ENCODE assay signal across 21 cellular contexts in genomic region chr7:50504646-50505546, GRCh38. TPM values are rescaled to one million over a fixed set of nuclear protein-coding genes. Genes with fewer than 3 reads are reported as not detected.
DNase-seq lines count a peak whose midpoint lies in the region; ATAC-seq, FAIRE-seq and TF ChIP-seq lines count a peak whose summit lies in the region.
"Had no signal": no experiment of that assay in that cellular context is flagged by ENCODE, and none has a peak within 500 bp of the region (broad histone marks: within the 10 kb centered on the region; RNA-seq: fewer than 3 reads in every experiment).

No MANE protein-coding gene starts in this region.

- H4K5ac ChIP-seq in H1 (ENCODE audit: insufficient read length, low read depth, low read length): no peak overlapping the region

- CTCF ChIA-PET in H1 (lab: Charles Lee; ENCODE audit: partially characterized antibody): interaction anchor here (0.6 to 2.9 kb wide), 5 partner anchors 8 to 1475 kb away, joined by 3 to 8 read pairs (median 3); no protein-coding TSS in a partner anchor
- CTCF ChIA-PET in PC-9 (lab: Charles Lee): no interaction called here
- CTCF ChIA-PET in naive thymus-derived CD4-positive, alpha-beta T cell (lab: Charles Lee): no interaction called here

- peaks cover 5 to 13% (median 10%) of the 10 kb centered on the region in 5 donors for H3K27me3 Mint-ChIP-seq in naive thymus-derived CD4-positive, alpha-beta T cell

- H3K23me2 ChIP-seq in H1 (ENCODE audit: low read depth, low read length): no peaks in the 10 kb centered on the region

- no peaks in the 10 kb centered on the region for H3K9me2 ChIP-seq in PC-9 (ENCODE audit: insufficient read depth)

- no peaks in the 10 kb centered on the region; a peak in 2 of 7 replicates for H3K27me3 ChIP-seq in H1 (replicated peaks in 1 of 4; ENCODE audit: control insufficient read depth in 3 of 4, extremely low read depth in 1 of 4, insufficient read depth in 3 of 4, low read length in 3 of 4)
- H3K27me3 ChIP-seq in upper lobe of right lung: no peaks in the 10 kb centered on the region
- H3K27me3 ChIP-seq in PC-9 (ENCODE audit: insufficient read depth, low read depth): no peaks in the 10 kb centered on the region
- no peaks in the 10 kb centered on the region for H3K27me3 ChIP-seq in naive thymus-derived CD4-positive, alpha-beta T cell (ENCODE audit: control insufficient read depth in 2 of 2, insufficient read depth in 2 of 2, low read length in 2 of 2)

- H3K4me1 ChIP-seq in H1 (replicated peaks in 1 of 4; ENCODE audit: control insufficient read depth in 3 of 4, insufficient read depth in 4 of 4, low read length in 3 of 4) (no peaks in the 10 kb centered on the region), upper lobe of right lung (no peaks in the 10 kb centered on the region), PC-9 (replicated peaks; ENCODE audit: insufficient read depth) (peaks cover 8% of the 10 kb centered on the region; the same call in 1 of the 2 replicates)
- no peaks in the 10 kb centered on the region for H3K4me1 ChIP-seq in naive thymus-derived CD4-positive, alpha-beta T cell (ENCODE audit: control insufficient read depth in 2 of 2, insufficient read depth in 2 of 2, low read length in 2 of 2)

- no peak overlapping the region for H3K4me3 Mint-ChIP-seq in naive thymus-derived CD4-positive, alpha-beta T cell

- POLR2A ChIA-PET in H1 (lab: Charles Lee; ENCODE audit: partially characterized antibody): no interaction called here
- POLR2A ChIA-PET in PC-9 (lab: Charles Lee; ENCODE audit: unreplicated experiment): interaction anchor here (0.6 kb wide), 1 partner anchor 52 kb away, joined by 5 read pairs; no protein-coding TSS in a partner anchor
- POLR2A ChIA-PET in naive thymus-derived CD4-positive, alpha-beta T cell (lab: Charles Lee): no interaction called here

- H3K9ac ChIP-seq in H1 (replicated peaks in 1 of 4; ENCODE audit: extremely low read depth in 1 of 4, low read depth in 3 of 4, low read length in 3 of 4): no peak overlapping the region

- no peak overlapping the region for H4K91ac ChIP-seq in H1 (replicated peaks; ENCODE audit: insufficient read length, low read length)

- no peak overlapping the region for H2BK20ac ChIP-seq in H1 (ENCODE audit: low read length)

- H3K27ac ChIP-seq in H1 (ENCODE audit: low read depth, low read length): no peak overlapping the region
- no peak overlapping the region for H3K27ac ChIP-seq in upper lobe of right lung
- H3K27ac ChIP-seq in PC-9: no peak overlapping the region
- no peak overlapping the region for H3K27ac ChIP-seq in naive thymus-derived CD4-positive, alpha-beta T cell (ENCODE audit: low read depth, low read length)
- H3K27ac ChIP-seq: 22Rv1, C4-2B had no signal

- H3K4ac ChIP-seq in H1 (replicated peaks; ENCODE audit: insufficient read length, low read depth, low read length): no peak overlapping the region

- no peaks in the 10 kb centered on the region for H3K9me3 Mint-ChIP-seq in naive thymus-derived CD4-positive, alpha-beta T cell

- peaks cover 0 to 4% (median 0%) of the 10 kb centered on the region in 7 donors for H3K4me1 Mint-ChIP-seq in naive thymus-derived CD4-positive, alpha-beta T cell

- intact Hi-C loops in upper lobe of right lung (cut with DNase I): no loop called here
- intact Hi-C loops in PC-9 (cut with micrococcal nuclease; ENCODE audit: unreplicated experiment): no loop called here
- intact Hi-C loops in naive thymus-derived CD4-positive, alpha-beta T cell (cut with micrococcal nuclease): no loop called here

- H3K9me3 ChIP-seq in H1 (ENCODE audit: insufficient read depth in 2 of 2, low read depth in 1 of 2, low read length in 1 of 2) (no peaks in the 10 kb centered on the region), upper lobe of right lung (no peaks in the 10 kb centered on the region), PC-9 (ENCODE audit: insufficient read depth, low read depth) (no peaks in the 10 kb centered on the region)
- H3K9me3 ChIP-seq in naive thymus-derived CD4-positive, alpha-beta T cell (ENCODE audit: control insufficient read depth in 2 of 3, low read length in 3 of 3): no peaks in the 10 kb centered on the region

- BruUV-seq in PC-9 (replicated peaks; lab: Mats Ljungman, UMichigan): no TSS peak

- H3K4me2 ChIP-seq in H1 (ENCODE audit: insufficient read depth in 1 of 2, low read depth in 2 of 2, low read length in 2 of 2) (no peak overlapping the region), PC-9 (no peak overlapping the region)

- no peaks in the 10 kb centered on the region for H3K79me1 ChIP-seq in H1 (ENCODE audit: low read depth, low read length)

- no peak for TF ChIP-seq CTCF in H1 (IDR thresholded peaks at IDR 0.05; ENCODE audit: control extremely low read depth in 1 of 3, insufficient read depth in 1 of 3, low read depth in 1 of 3, low read length in 3 of 3)
- TF ChIP-seq CTCF in upper lobe of right lung (IDR thresholded peaks at IDR 0.05): no peak
- TF ChIP-seq CTCF in PC-9 (conservative IDR thresholded peaks at IDR 0.05): no peak

- ATAC-seq in upper lobe of right lung: peak; percentile 15
- no peak for ATAC-seq in naive thymus-derived CD4-positive, alpha-beta T cell
- ATAC-seq: HCT116, PC-3, Right ventricle myocardium inferior had no signal

- H3K14ac ChIP-seq in H1 (ENCODE audit: insufficient read length): no peak overlapping the region

- TF ChIP-seq RAD21 in H1 (IDR thresholded peaks at IDR 0.05 in 1 of 2, conservative IDR thresholded peaks at IDR 0.05 in 1 of 2; ENCODE audit: low read depth in 2 of 2, low read length in 2 of 2): no peak

- no peak for TF ChIP-seq POLR2A in H1 (IDR thresholded peaks at IDR 0.05; ENCODE audit: control extremely low read depth in 1 of 2, low read depth in 2 of 2, low read length in 2 of 2)

- H3K79me2 ChIP-seq in H1 (ENCODE audit: control insufficient read depth in 1 of 2, insufficient read depth in 2 of 2, low read length in 2 of 2) (no peaks in the 10 kb centered on the region), PC-9 (ENCODE audit: low read depth) (no peaks in the 10 kb centered on the region)

- no peaks in the 10 kb centered on the region for H4K20me1 ChIP-seq in H1 (replicated peaks in 1 of 2; ENCODE audit: control insufficient read depth in 1 of 2, insufficient read depth in 2 of 2, low read length in 2 of 2)
- H4K20me1 ChIP-seq in PC-9 (ENCODE audit: insufficient read depth): no peaks in the 10 kb centered on the region

- H3F3A ChIP-seq in PC-9 (ENCODE audit: insufficient read depth, low read depth): no peaks in the 10 kb centered on the region

- no peak overlapping the region for H2BK5ac ChIP-seq in H1 (ENCODE audit: low read depth, low read length)

- H3K36me3 Mint-ChIP-seq in naive thymus-derived CD4-positive, alpha-beta T cell: no peaks in the 10 kb centered on the region

- peak overlapping the region; percentile 42 for H3K56ac ChIP-seq in H1 (replicated peaks; ENCODE audit: insufficient read length, low read depth, low read length)

- no peak for TF ChIP-seq EP300 in H1 (IDR thresholded peaks at IDR 0.05; ENCODE audit: borderline replicate concordance in 1 of 2, low read depth in 2 of 2, low read length in 2 of 2)

- no peak overlapping the region for H2BK12ac ChIP-seq in H1 (ENCODE audit: low read depth, low read length)

- no peak overlapping the region for H3K23ac ChIP-seq in H1 (ENCODE audit: insufficient read length)

- FAIRE-seq in H1 (lab: Jason Lieb, UNC): no peak
- FAIRE-seq: GM18507, HTR-8/SVneo had no signal

- no peak overlapping the region for H3K27ac Mint-ChIP-seq in naive thymus-derived CD4-positive, alpha-beta T cell

- H4K8ac ChIP-seq in H1 (ENCODE audit: extremely low read depth, insufficient read depth, low read length): no peak overlapping the region

- no peak overlapping the region for H2AK5ac ChIP-seq in H1 (ENCODE audit: low read depth, low read length)

- H3K18ac ChIP-seq in H1 (ENCODE audit: extremely low read depth, low read length): no peak overlapping the region

- 88% methylated on average over 12 of the region's 12 CpGs; no CpG with 5 or more reads in 1 of the 2 experiments for WGBS in H1 (ENCODE audit: extremely low coverage in 1 of 2, insufficient coverage in 1 of 2, insufficient read length in 1 of 2, insufficient replicate concordance in 2 of 2, low coverage in 1 of 2, low lambda C conversion rate in 2 of 2, missing lambda C conversion rate in 1 of 2), 2 experiments

- DNase-seq in NCI-H82 (lab: John Stamatoyannopoulos, UW): peak; percentile 15
- DNase-seq in NCI-H82 treated with DMSO at 0.1 percent for 48 hours (lab: John Stamatoyannopoulos, UW; ENCODE audit: unreplicated experiment): no peak
- DNase-seq in H1 (ENCODE audit: low read depth in 1 of 2, low spot score in 2 of 2): no peak
- DNase-seq in myocyte (ENCODE audit: low read depth): peak; percentile 32
- peak; percentile 34 for DNase-seq in upper lobe of right lung
- no peak for DNase-seq in PC-9
- no peak for DNase-seq in naive thymus-derived CD4-positive, alpha-beta T cell
- no peak for DNase-seq in stimulated activated naive CD4-positive, alpha-beta T cell treated with Interleukin-2 at 50 U/mL for 16 hours (lab: John Stamatoyannopoulos, UW)
- DNase-seq: COR-L47, DMS153, NCI-H1092, NCI-H2107, NCI-H226, NCI-H69, PC-3 had no signal

- H2BK15ac ChIP-seq in H1 (ENCODE audit: low read length): no peak overlapping the region

- no peak overlapping the region for H2BK120ac ChIP-seq in H1 (replicated peaks; ENCODE audit: low read depth, low read length)

- no peaks in the 10 kb centered on the region for H3K36me3 ChIP-seq in H1 (ENCODE audit: control insufficient read depth in 2 of 4, insufficient read depth in 4 of 4, low read length in 3 of 4)
- no peaks in the 10 kb centered on the region for H3K36me3 ChIP-seq in upper lobe of right lung
- H3K36me3 ChIP-seq in PC-9 (ENCODE audit: low read depth): no peaks in the 10 kb centered on the region
- H3K36me3 ChIP-seq in naive thymus-derived CD4-positive, alpha-beta T cell (ENCODE audit: control insufficient read depth in 2 of 3, insufficient read depth in 3 of 3, low read length in 3 of 3): no peaks in the 10 kb centered on the region

- H2AFZ ChIP-seq in H1 (ENCODE audit: low read length) (no peak overlapping the region), PC-9 (no peak overlapping the region)

- no peak overlapping the region for H3K4me3 ChIP-seq in H1 (ENCODE audit: extremely low read depth in 1 of 4, insufficient read depth in 2 of 4, low read depth in 3 of 4, low read length in 4 of 4)
- H3K4me3 ChIP-seq in upper lobe of right lung: no peak overlapping the region
- H3K4me3 ChIP-seq in PC-9: no peak overlapping the region
- no peak overlapping the region for H3K4me3 ChIP-seq in naive thymus-derived CD4-positive, alpha-beta T cell (ENCODE audit: low read length)

RNA-seq across cellular contexts. Expression of gene FIGNL1, which starts 54.7 kb away (rescaled TPM):
- total RNA-seq in H1 (2021; fragmentation: NEBNext Ultra II Directional; extraction: Animal tissue kit (Norgen Biotek cat#: 25700)): 9.9 and 11.8 TPM in 2 replicates
- polyA plus RNA-seq in H1 (2011; rRNA removed): 3.4 and 6.5 TPM in 2 replicates
- polyA plus RNA-seq in H1 (2011; cell fraction: cytosol; rRNA removed): 6.7 TPM
- 5.1 TPM for polyA plus RNA-seq in H1 (2011; cell fraction: nucleus; rRNA removed)
- polyA plus RNA-seq in H1 (2012, experiment 1 of 2): 5.3 to 12.8 TPM (median 8.8 TPM) in 4 replicates
- 0.60 TPM for polyA plus RNA-seq in H1 (2012, experiment 2 of 2)
- polyA plus RNA-seq in H1 (2013, experiment 1 of 2): 6.0 TPM
- 5.0 TPM for polyA plus RNA-seq in H1 (2013, experiment 2 of 2)
- polyA minus RNA-seq in H1 (2011; rRNA and poly(A)+ RNA removed): 12.0 and 26.3 TPM in 2 replicates
- polyA minus RNA-seq in H1 (2011; cell fraction: cytosol; rRNA and poly(A)+ RNA removed): 10.3 TPM
- polyA minus RNA-seq in H1 (2011; cell fraction: nucleus; rRNA and poly(A)+ RNA removed): 6.9 TPM
- total RNA-seq in myocyte (14.7 and 16.5 TPM in 2 replicates), upper lobe of right lung (5.5 TPM), PC-9 (2021) (18.7 and 25.7 TPM in 2 replicates)
- 3.0 TPM for polyA plus RNA-seq in myocyte (2012)
- total RNA-seq in naive thymus-derived CD4-positive, alpha-beta T cell: 10 to 100 TPM in 3 of 5 experiments, 1 to 10 TPM in 2; 7.7 to 30.2 (median 14.3) TPM
- 10 to 100 TPM in 1 of 2 donors, 1 to 10 TPM in 1; 9.1 to 10.3 TPM for polyA plus RNA-seq in naive thymus-derived CD4-positive, alpha-beta T cell

Comparison
In these comparisons a context has a peak if more than half of its experiments do, and no peak if none do; other contexts are left out.
1. DNase-seq: peak in NCI-H82 (single experiment), myocyte (single experiment) and upper lobe of right lung (single experiment); none in NCI-H82 treated with DMSO at 0.1 percent for 48 hours (single experiment), H1 (0 of 2), PC-9 (0 of 2), naive thymus-derived CD4-positive, alpha-beta T cell (0 of 9) and stimulated activated naive CD4-positive, alpha-beta T cell treated with Interleukin-2 at 50 U/mL for 16 hours (single experiment).